Comparison of ENCODE assay signal across 21 cellular contexts in genomic region chr7:56570968-56571367, GRCh38.
DNase-seq lines count a peak whose midpoint lies in the region; FAIRE-seq lines count a peak whose summit lies in the region.
"Had no signal": no experiment of that assay in that cellular context is flagged by ENCODE, and none has a peak within 500 bp of the region (broad histone marks: within the 10 kb centered on the region; RNA-seq: fewer than 3 reads in every experiment).

No MANE protein-coding gene starts in this region.

- H3K4ac ChIP-seq in mesendoderm (ENCODE audit: low read depth, low read length) = no peak overlapping the region

- H2AK5ac ChIP-seq in mesendoderm (ENCODE audit: low read length) = no peak overlapping the region

- H4K8ac ChIP-seq in mesendoderm (ENCODE audit: low read depth, low read length) = no peak overlapping the region

- H3K79me1 ChIP-seq in mesendoderm (ENCODE audit: low read length) = no peaks in the 10 kb centered on the region

- H3K56ac ChIP-seq in mesendoderm (ENCODE audit: low read length) = no peak overlapping the region

- no peak overlapping the region for H2BK15ac ChIP-seq in mesendoderm (replicated peaks; ENCODE audit: low read depth)

- no peak overlapping the region for H3K27ac ChIP-seq in mesendoderm (ENCODE audit: low read depth, low read length)
- H3K27ac ChIP-seq: A549; BLaER1 treated with 17β-estradiol and CSF1 and Interleukin-3, amounts not matched to agents 10 nM and 100 nM; C4-2B had no signal

- peak; percentile 19 for FAIRE-seq in G401.6 (lab: Jason Lieb, UNC)
- FAIRE-seq in frontal cortex (lab: Jason Lieb, UNC) = peak; percentile 83
- FAIRE-seq: A549, GM12891, GM19239 had no signal

- H3K27me3 ChIP-seq in mesendoderm (ENCODE audit: insufficient read depth, low read length, poor library complexity) = no peaks in the 10 kb centered on the region
- H3K27me3 ChIP-seq: BLaER1 treated with 17β-estradiol and CSF1 and Interleukin-3, amounts not matched to agents 10 nM and 100 nM had no signal

- no CpG with 5 or more reads among the region's 1 CpG for WGBS in mesendoderm (ENCODE audit: extremely low coverage, insufficient coverage, low lambda C conversion rate)

- no peak overlapping the region for H4K5ac ChIP-seq in mesendoderm (ENCODE audit: low read length)

- H3K23ac ChIP-seq in mesendoderm (ENCODE audit: low read length) = no peak overlapping the region

- no peak overlapping the region for H3K9ac ChIP-seq in mesendoderm (ENCODE audit: low read length)
- H3K9ac ChIP-seq: BLaER1 treated with 17β-estradiol and CSF1 and Interleukin-3, amounts not matched to agents 10 nM and 100 nM had no signal

- DNase-seq in frontal cortex (ENCODE audit: low spot score in 2 of 2) = no peak
- DNase-seq in COR-L47 (lab: John Stamatoyannopoulos, UW) = no peak
- no peak for DNase-seq in NCI-H128 (lab: John Stamatoyannopoulos, UW; ENCODE audit: unreplicated experiment)
- no peak for DNase-seq in mesendoderm
- DNase-seq: 8988T; AML-193; CD4-positive, alpha-beta T cell; CD8-positive, alpha-beta T cell; DMS 273 treated with DMSO at 0.1 percent for 48 hours; DMS153; DMS53; DMS79; DND-41; EL; GF-D8 had no signal

- no peak overlapping the region for H3K4me3 ChIP-seq in mesendoderm (ENCODE audit: low read length)
- H3K4me3 ChIP-seq: A549; BLaER1 treated with 17β-estradiol and CSF1 and Interleukin-3, amounts not matched to agents 10 nM and 100 nM had no signal

- no peaks in the 10 kb centered on the region for H3K4me1 ChIP-seq in mesendoderm (ENCODE audit: control insufficient read depth, low read depth, low read length)
- H3K4me1 ChIP-seq: A549; BLaER1 treated with 17β-estradiol and CSF1 and Interleukin-3, amounts not matched to agents 10 nM and 100 nM had no signal

- no peak overlapping the region for H2BK120ac ChIP-seq in mesendoderm (ENCODE audit: low read depth, low read length)

- no peak overlapping the region for H3K18ac ChIP-seq in mesendoderm (ENCODE audit: low read length)

- H2BK5ac ChIP-seq in mesendoderm (ENCODE audit: low read length) = no peak overlapping the region

- no peaks in the 10 kb centered on the region for H3K79me2 ChIP-seq in mesendoderm (ENCODE audit: control insufficient read depth, insufficient read depth, low read length)

- no peaks in the 10 kb centered on the region for H3K36me3 ChIP-seq in mesendoderm (ENCODE audit: control insufficient read depth, insufficient read depth, low read length)
- H3K36me3 ChIP-seq: BLaER1 treated with 17β-estradiol and CSF1 and Interleukin-3, amounts not matched to agents 10 nM and 100 nM had no signal

- H3K4me2 ChIP-seq in mesendoderm (ENCODE audit: low read length) = no peak overlapping the region
- H3K4me2 ChIP-seq: A549; BLaER1 treated with 17β-estradiol and CSF1 and Interleukin-3, amounts not matched to agents 10 nM and 100 nM had no signal
